Comparison of ENCODE assay signal across 18 cellular contexts in the genomic region with DNA sequence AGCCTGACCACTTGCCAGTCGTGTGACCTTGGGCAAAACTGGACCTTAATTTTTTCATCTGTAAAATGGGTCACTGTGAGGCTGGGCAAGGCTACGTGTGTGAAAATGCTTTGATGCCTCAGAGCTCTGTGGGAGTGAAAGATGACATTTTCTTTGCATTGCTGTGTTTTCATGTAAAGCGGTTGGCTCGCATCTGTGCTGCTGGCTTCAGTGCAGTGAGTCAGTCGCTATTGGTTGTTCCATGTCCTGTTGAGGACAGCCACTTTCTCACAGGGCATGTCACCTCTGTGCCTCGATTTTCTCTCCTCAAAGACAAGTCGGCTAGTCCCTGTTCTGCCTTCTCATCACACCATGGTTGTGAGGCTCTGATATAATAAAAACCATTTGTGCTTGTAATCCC. TPM values are rescaled to one million over a fixed set of nuclear protein-coding genes. Genes with fewer than 3 reads are reported as not detected.
DNase-seq lines count a peak whose midpoint lies in the region; ATAC-seq and TF ChIP-seq lines count a peak whose summit lies in the region.
"Had no signal": no experiment of that assay in that cellular context is flagged by ENCODE, and none has a peak within 500 bp of the region (broad histone marks: within the 10 kb centered on the region; RNA-seq: fewer than 3 reads in every experiment).

No MANE protein-coding gene starts in this region.

- peaks cover 55% of the 10 kb centered on the region for H3K79me2 ChIP-seq in Loucy (ENCODE audit: insufficient read depth, low read length)

- peaks cover 11% of the 10 kb centered on the region for H4K20me1 ChIP-seq in Loucy (ENCODE audit: insufficient read depth, low read length, poor library complexity, severe bottlenecking)

- no peak overlapping the region for H3K4me3 ChIP-seq in Loucy (ENCODE audit: low read length, poor library complexity, severe bottlenecking)
- H3K4me3 ChIP-seq in neutrophil (ENCODE audit: low read depth in 1 of 2, low read length in 1 of 2): peak overlapping the region in 1 of 2 experiments; percentile 43
- H3K4me3 ChIP-seq: A549, stomach had no signal

- no peaks in the 10 kb centered on the region for H3K9me2 ChIP-seq in Loucy (replicated peaks; ENCODE audit: low read depth, low read length)

- CTCF ChIA-PET in activated CD4-positive, alpha-beta T cell treated with anti-CD3 and anti-CD28 coated beads, Interleukin-2, amount 10 ng/mL, durations not matched to agents 7 days and 5 days (lab: Charles Lee): interaction anchor here (1.2 kb wide), 1 partner anchor 14 kb away, joined by 3 read pairs; no protein-coding TSS in a partner anchor
- CTCF ChIA-PET in activated naive CD4-positive, alpha-beta T cell treated with anti-CD3 and anti-CD28 coated beads, Interleukin-2, amount 10 ng/mL, durations not matched to agents 7 days and 5 days (lab: Charles Lee): interaction anchor here (0.8 kb wide), 1 partner anchor 18 kb away, joined by 3 read pairs; no protein-coding TSS in a partner anchor

- H3K4me2 ChIP-seq in Loucy (ENCODE audit: low read depth, low read length, poor library complexity, severe bottlenecking): peak overlapping the region; percentile 82
- H3K4me2 ChIP-seq: A549 had no signal

- no peaks in the 10 kb centered on the region for H3K27me3 ChIP-seq in Loucy (ENCODE audit: insufficient read depth, low read length, poor library complexity, severe bottlenecking)
- H3K27me3 ChIP-seq in neutrophil: no peaks in the 10 kb centered on the region
- H3K27me3 ChIP-seq: stomach had no signal

- no peak overlapping the region for H3K4me3 Mint-ChIP-seq in activated CD4-positive, alpha-beta T cell treated with anti-CD3 and anti-CD28 coated beads, Interleukin-2, amount 10 ng/mL, durations not matched to agents 7 days and 5 days
- peak overlapping the region; percentile 7 for H3K4me3 Mint-ChIP-seq in activated naive CD4-positive, alpha-beta T cell treated with anti-CD3 and anti-CD28 coated beads, Interleukin-2, amount 10 ng/mL, durations not matched to agents 7 days and 5 days

- no peak for ATAC-seq in left lobe of liver
- ATAC-seq: A549, SK-N-SH treated with all-trans-retinoic acid at 6 μM for 48 hours had no signal

- H3K36me3 Mint-ChIP-seq in activated CD4-positive, alpha-beta T cell treated with anti-CD3 and anti-CD28 coated beads, Interleukin-2, amount 10 ng/mL, durations not matched to agents 7 days and 5 days (ENCODE audit: low read depth): peaks cover 32% of the 10 kb centered on the region
- H3K36me3 Mint-ChIP-seq in activated naive CD4-positive, alpha-beta T cell treated with anti-CD3 and anti-CD28 coated beads, Interleukin-2, amount 10 ng/mL, durations not matched to agents 7 days and 5 days: peaks cover 42% of the 10 kb centered on the region

- intact Hi-C loops in posterior vena cava (cut with DNase I): loop anchor here in 1 of 2 donors (10.0 kb wide), 1 partner anchor 743 kb away; no protein-coding TSS in a partner anchor

- TF ChIP-seq CTCF in Loucy (conservative IDR thresholded peaks at IDR 0.05; ENCODE audit: low read length) (no peak), neutrophil (IDR thresholded peaks at IDR 0.05) (no peak)

- H3K4me1 Mint-ChIP-seq in activated CD4-positive, alpha-beta T cell treated with anti-CD3 and anti-CD28 coated beads, Interleukin-2, amount 10 ng/mL, durations not matched to agents 7 days and 5 days: peaks cover 45% of the 10 kb centered on the region
- peaks cover 51% of the 10 kb centered on the region for H3K4me1 Mint-ChIP-seq in activated naive CD4-positive, alpha-beta T cell treated with anti-CD3 and anti-CD28 coated beads, Interleukin-2, amount 10 ng/mL, durations not matched to agents 7 days and 5 days

- no peaks in the 10 kb centered on the region for H3K27me3 Mint-ChIP-seq in activated CD4-positive, alpha-beta T cell treated with anti-CD3 and anti-CD28 coated beads, Interleukin-2, amount 10 ng/mL, durations not matched to agents 7 days and 5 days
- peaks cover 4% of the 10 kb centered on the region for H3K27me3 Mint-ChIP-seq in activated naive CD4-positive, alpha-beta T cell treated with anti-CD3 and anti-CD28 coated beads, Interleukin-2, amount 10 ng/mL, durations not matched to agents 7 days and 5 days

- peaks cover 5% of the 10 kb centered on the region; the same call in 1 of the 2 replicates for H3K36me3 ChIP-seq in Loucy (ENCODE audit: insufficient read depth, low read length)
- H3K36me3 ChIP-seq in neutrophil: no peaks in the 10 kb centered on the region

- H3K27ac Mint-ChIP-seq in activated CD4-positive, alpha-beta T cell treated with anti-CD3 and anti-CD28 coated beads, Interleukin-2, amount 10 ng/mL, durations not matched to agents 7 days and 5 days: peak overlapping the region; percentile 80
- H3K27ac Mint-ChIP-seq in activated naive CD4-positive, alpha-beta T cell treated with anti-CD3 and anti-CD28 coated beads, Interleukin-2, amount 10 ng/mL, durations not matched to agents 7 days and 5 days: peak overlapping the region; percentile 70

- DNase-seq in activated CD4-positive, alpha-beta T cell treated with anti-CD3 and anti-CD28 coated beads, Interleukin-2, amount 10 ng/mL, durations not matched to agents 7 days and 5 days: no peak
- no peak for DNase-seq in activated CD4-positive, alpha-beta T cell treated with anti-CD3 and anti-CD28 coated beads, Interleukin-2, amount 50 U/mL, for 4 hours
- DNase-seq in activated naive CD4-positive, alpha-beta T cell treated with anti-CD3 and anti-CD28 coated beads, Interleukin-2, amount 10 ng/mL, durations not matched to agents 7 days and 5 days: no peak
- DNase-seq in left lobe of liver (ENCODE audit: low spot score) (no peak), iPS-NIHi7 (ENCODE audit: extremely low spot score) (no peak), posterior vena cava (ENCODE audit: low spot score) (no peak)
- DNase-seq: activated CD8-positive, alpha-beta memory T cell treated with anti-CD3 and anti-CD28 coated beads, Interleukin-2, amount 50 U/mL, for 48 hours; cerebellar nuclear complex; kidney; NCI-H1105; NCI-H2171 treated with DMSO at 0.1 percent for 48 hours; NCI-H748 treated with DMSO at 0.1 percent for 48 hours; occipital lobe; stomach had no signal

- H3F3A ChIP-seq in Loucy (ENCODE audit: low read depth): no peaks in the 10 kb centered on the region; the same call in 1 of the 2 replicates

- H3K9ac ChIP-seq in Loucy (ENCODE audit: low read depth, low read length, poor library complexity, severe bottlenecking): no peak overlapping the region

- no peak overlapping the region for H2AFZ ChIP-seq in Loucy (ENCODE audit: low read length)

- no peaks in the 10 kb centered on the region for H3K9me3 ChIP-seq in Loucy (ENCODE audit: insufficient read depth, low read depth, low read length)
- no peaks in the 10 kb centered on the region for H3K9me3 ChIP-seq in neutrophil
- H3K9me3 ChIP-seq: A549, stomach had no signal

- POLR2A ChIA-PET in activated CD4-positive, alpha-beta T cell treated with anti-CD3 and anti-CD28 coated beads, Interleukin-2, amount 10 ng/mL, durations not matched to agents 7 days and 5 days (lab: Charles Lee): no interaction called here

- H3K27ac ChIP-seq in neutrophil: peak overlapping the region; percentile 88
- H3K27ac ChIP-seq: A549 had no signal

- H3K4me1 ChIP-seq in Loucy (ENCODE audit: insufficient read depth, low read length, poor library complexity, severe bottlenecking) (peaks cover 28% of the 10 kb centered on the region), neutrophil (ENCODE audit: control insufficient read depth in 1 of 2, insufficient read depth in 1 of 2, low read depth in 1 of 2, low read length in 1 of 2) (peaks cover 51 to 52% of the 10 kb centered on the region in 2 experiments)

- no peaks in the 10 kb centered on the region for H3K9me3 Mint-ChIP-seq in activated CD4-positive, alpha-beta T cell treated with anti-CD3 and anti-CD28 coated beads, Interleukin-2, amount 10 ng/mL, durations not matched to agents 7 days and 5 days
- no peaks in the 10 kb centered on the region for H3K9me3 Mint-ChIP-seq in activated naive CD4-positive, alpha-beta T cell treated with anti-CD3 and anti-CD28 coated beads, Interleukin-2, amount 10 ng/mL, durations not matched to agents 7 days and 5 days

RNA-seq across cellular contexts. Expression of a gene that starts 4.4 kb away (rescaled TPM):
- 10 to 100 TPM; 47.1 to 51.1 TPM for total RNA-seq in activated CD4-positive, alpha-beta T cell treated with anti-CD3 and anti-CD28 coated beads, Interleukin-2, amount 10 ng/mL, durations not matched to agents 7 days and 5 days
- total RNA-seq in left lobe of liver (10.6 TPM), posterior vena cava (10 to 100 TPM; 15.6 to 18.1 TPM)
